Comparison of ENCODE assay signal across 8 cellular contexts in the genomic region with DNA sequence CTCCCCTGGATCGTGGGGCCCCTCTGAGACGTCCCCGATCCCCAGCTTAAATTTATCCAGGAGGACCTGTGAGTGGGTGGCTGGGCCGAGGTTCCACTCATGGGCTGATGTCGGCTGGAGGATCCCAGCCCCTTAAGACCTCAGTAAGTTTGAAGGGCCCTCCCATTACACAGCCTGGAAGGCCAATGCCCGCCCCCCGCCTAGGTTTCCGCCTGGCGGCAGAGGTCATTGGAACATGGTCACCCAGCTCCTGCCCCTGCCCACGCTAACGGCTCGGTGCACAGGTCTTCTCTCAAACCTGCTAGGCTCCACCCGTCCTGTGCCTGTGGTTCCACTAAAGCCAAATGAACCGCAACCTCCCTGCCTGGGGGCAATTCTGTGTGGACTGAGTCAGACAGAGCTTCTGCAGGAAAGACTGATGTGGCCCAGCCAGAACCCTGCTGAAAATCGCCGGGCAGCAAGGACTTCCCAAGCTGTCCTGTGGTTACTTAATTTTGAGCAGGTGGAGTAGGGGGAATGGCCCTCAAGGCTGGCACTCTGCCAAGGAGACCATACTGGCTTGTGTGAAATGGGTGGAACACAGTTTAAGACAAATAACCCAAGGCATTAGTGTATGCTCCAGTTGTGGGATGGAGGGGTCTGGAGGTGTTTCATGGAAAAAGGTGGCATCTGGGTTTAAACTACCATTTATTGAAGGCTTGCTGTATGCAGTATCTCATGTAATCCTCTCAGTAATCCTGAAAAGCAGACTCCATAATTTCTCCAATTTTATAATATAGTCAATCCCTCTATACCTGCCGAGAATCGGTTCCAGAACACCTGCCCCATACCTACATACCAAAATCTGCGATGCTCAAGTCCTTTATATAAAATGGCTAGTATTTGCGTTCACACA. TPM values are rescaled to one million over a fixed set of nuclear protein-coding genes. Genes with fewer than 3 reads are reported as not detected.
DNase-seq lines count a peak whose midpoint lies in the region; ATAC-seq and TF ChIP-seq lines count a peak whose summit lies in the region.

No MANE protein-coding gene starts in this region.

- peaks cover 9% of the 10 kb centered on the region for H3K4me1 ChIP-seq in foreskin keratinocyte

- no peaks in the 10 kb centered on the region for H3K27me3 ChIP-seq in foreskin keratinocyte

- ATAC-seq in HG03342 (IDR thresholded peaks at IDR 0.05; ENCODE audit: unreplicated experiment): peak; percentile 9
- ATAC-seq in foreskin keratinocyte: peak; percentile 88

- peaks cover 6% of the 10 kb centered on the region for H3K36me3 Mint-ChIP-seq in activated T-helper 2 cell treated with anti-CD3 and anti-CD28 coated beads, Interferon-gamma antibody, Interleukin-2, Interleukin-4, amounts not matched to agents 10 μg/mL and 5 μg/mL and 100 μg/mL, durations not matched to agents 14 hours and 24 hours and 36 hours (ENCODE audit: low read depth)
- no peaks in the 10 kb centered on the region for H3K36me3 Mint-ChIP-seq in osteocyte (ENCODE audit: unreplicated experiment)

- peak overlapping the region; percentile 73 for H3K27ac Mint-ChIP-seq in activated T-helper 2 cell treated with anti-CD3 and anti-CD28 coated beads, Interferon-gamma antibody, Interleukin-2, Interleukin-4, amounts not matched to agents 10 μg/mL and 5 μg/mL and 100 μg/mL, durations not matched to agents 14 hours and 24 hours and 36 hours
- H3K27ac Mint-ChIP-seq in osteocyte (ENCODE audit: unreplicated experiment): peak overlapping the region; percentile 96

- peak overlapping the region; percentile 82 for H3K4me3 Mint-ChIP-seq in activated T-helper 2 cell treated with anti-CD3 and anti-CD28 coated beads, Interferon-gamma antibody, Interleukin-2, Interleukin-4, amounts not matched to agents 10 μg/mL and 5 μg/mL and 100 μg/mL, durations not matched to agents 14 hours and 24 hours and 36 hours (ENCODE audit: low read depth)
- peak overlapping the region; percentile 92 for H3K4me3 Mint-ChIP-seq in osteocyte (ENCODE audit: unreplicated experiment)

- peaks cover 16% of the 10 kb centered on the region for H3K27me3 Mint-ChIP-seq in activated T-helper 2 cell treated with anti-CD3 and anti-CD28 coated beads, Interferon-gamma antibody, Interleukin-2, Interleukin-4, amounts not matched to agents 10 μg/mL and 5 μg/mL and 100 μg/mL, durations not matched to agents 14 hours and 24 hours and 36 hours (ENCODE audit: low read depth)
- no peaks in the 10 kb centered on the region for H3K27me3 Mint-ChIP-seq in osteocyte (ENCODE audit: unreplicated experiment)

- peaks cover 18% of the 10 kb centered on the region for H3K4me1 Mint-ChIP-seq in activated T-helper 2 cell treated with anti-CD3 and anti-CD28 coated beads, Interferon-gamma antibody, Interleukin-2, Interleukin-4, amounts not matched to agents 10 μg/mL and 5 μg/mL and 100 μg/mL, durations not matched to agents 14 hours and 24 hours and 36 hours (ENCODE audit: low read depth)
- H3K4me1 Mint-ChIP-seq in osteocyte (ENCODE audit: unreplicated experiment): peaks cover 38% of the 10 kb centered on the region

- H3K27ac ChIP-seq in foreskin keratinocyte: peak overlapping the region; percentile 30

- intact Hi-C loops in activated T-helper 2 cell treated with anti-CD3 and anti-CD28 coated beads, Interferon-gamma antibody, Interleukin-2, Interleukin-4, amounts not matched to agents 10 μg/mL and 5 μg/mL and 100 μg/mL, durations not matched to agents 14 hours and 24 hours and 36 hours (cut with micrococcal nuclease): loop anchor here (1.0 to 10.0 kb wide), 3 partner anchors 88 to 1720 kb away; partner anchors contain the start of genes EID3, HSP90B1, NUP37 and PARPBP

- H3K9me3 Mint-ChIP-seq in activated T-helper 2 cell treated with anti-CD3 and anti-CD28 coated beads, Interferon-gamma antibody, Interleukin-2, Interleukin-4, amounts not matched to agents 10 μg/mL and 5 μg/mL and 100 μg/mL, durations not matched to agents 14 hours and 24 hours and 36 hours: no peaks in the 10 kb centered on the region
- H3K9me3 Mint-ChIP-seq in osteocyte (ENCODE audit: unreplicated experiment): no peaks in the 10 kb centered on the region

- TF ChIP-seq CTCF in foreskin keratinocyte (conservative IDR thresholded peaks at IDR 0.05) (no peak), osteocyte (IDR thresholded peaks at IDR 0.05) (no peak)

- DNase-seq in SIG-M5 treated with dmso at 0.1 percent for 504 hours (lab: John Stamatoyannopoulos, UW; ENCODE audit: unreplicated experiment) (peak; percentile 26), SIG-M5 (lab: John Stamatoyannopoulos, UW) (no peak), OCI-M2 (lab: John Stamatoyannopoulos, UW; ENCODE audit: unreplicated experiment) (peak; percentile 13), foreskin keratinocyte (peak; percentile 93 to 98), osteocyte (ENCODE audit: extremely low spot score, unreplicated experiment) (peak; percentile 95), Kasumi-1 (lab: John Stamatoyannopoulos, UW) (no peak)
- DNase-seq in activated T-helper 2 cell treated with anti-CD3 and anti-CD28 coated beads, Interferon-gamma antibody, Interleukin-2, Interleukin-4, amounts not matched to agents 10 μg/mL and 5 μg/mL and 100 μg/mL, durations not matched to agents 14 hours and 24 hours and 36 hours (ENCODE audit: low spot score): peak; percentile 26

RNA-seq across cellular contexts. Expression of gene NT5DC3, which starts 0.9 kb away (rescaled TPM):
- 10.9 and 12.0 TPM in 2 replicates for total RNA-seq in activated T-helper 2 cell treated with anti-CD3 and anti-CD28 coated beads, Interferon-gamma antibody, Interleukin-2, Interleukin-4, amounts not matched to agents 10 μg/mL and 5 μg/mL and 100 μg/mL, durations not matched to agents 14 hours and 24 hours and 36 hours
- total RNA-seq in foreskin keratinocyte (20.8 and 34.3 TPM in 2 replicates), osteocyte (11.3 and 12.5 TPM in 2 replicates)
- 6.1 and 9.3 TPM in 2 replicates for polyA plus RNA-seq in foreskin keratinocyte

Comparison
In these comparisons a context has a peak if more than half of its experiments do, and no peak if none do; other contexts are left out.
1. DNase-seq: peak in SIG-M5 treated with dmso at 0.1 percent for 504 hours (single experiment), OCI-M2 (single experiment), activated T-helper 2 cell treated with anti-CD3 and anti-CD28 coated beads, Interferon-gamma antibody, Interleukin-2, Interleukin-4, amounts not matched to agents 10 μg/mL and 5 μg/mL and 100 μg/mL, durations not matched to agents 14 hours and 24 hours and 36 hours (single experiment), foreskin keratinocyte (2 of 2) and osteocyte (single experiment); none in SIG-M5 (single experiment) and Kasumi-1 (0 of 2).